1 cellular context compared by ENCODE assay signal in the genomic region with DNA sequence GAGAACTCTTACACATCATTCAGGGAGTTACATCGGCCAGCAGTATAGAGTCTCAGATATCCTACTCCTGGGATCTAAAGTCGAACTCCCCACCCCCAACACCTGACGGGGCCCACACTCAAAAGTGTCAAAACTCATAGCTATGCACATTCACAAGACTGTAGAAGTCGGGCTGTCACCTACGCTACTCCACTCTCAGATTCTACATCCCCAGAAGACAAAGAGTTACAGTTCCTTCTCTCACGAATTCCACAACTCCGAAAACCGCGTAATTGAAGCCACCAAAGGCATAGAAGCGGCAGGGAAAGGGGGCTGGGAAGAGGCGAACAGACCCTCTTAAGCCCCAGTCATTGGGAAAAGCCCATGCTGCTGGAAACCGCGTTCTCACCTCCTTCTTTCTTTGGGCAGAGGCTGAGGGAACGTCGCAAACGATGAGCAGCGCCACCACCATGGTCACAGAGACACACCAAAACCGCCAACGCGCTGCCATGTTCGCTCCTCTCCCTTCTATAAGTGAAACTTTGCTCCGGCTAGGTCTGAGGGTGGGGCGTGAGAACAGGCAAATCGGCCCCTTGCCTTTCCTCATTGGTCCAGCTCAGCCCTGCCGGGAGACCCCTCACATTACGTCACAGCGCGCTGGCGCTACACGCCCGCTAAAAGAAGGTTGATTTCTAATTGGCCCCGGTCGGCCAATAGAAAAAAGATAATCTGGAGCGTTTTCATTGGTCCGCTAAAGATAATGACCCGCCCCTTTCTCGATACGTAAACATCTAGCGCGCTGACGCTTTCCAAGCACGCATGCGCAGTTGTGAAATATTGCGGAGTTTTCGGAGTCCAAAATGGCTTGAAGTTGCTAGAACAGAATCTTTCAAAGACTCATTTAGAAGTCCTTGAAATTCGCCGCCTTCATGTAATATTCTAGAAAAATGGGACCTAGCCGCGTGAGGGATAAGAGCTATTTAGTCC.
A peak's percentile ranks its signal among the peaks of the same experiment; 100 is the strongest.
TF ChIP-seq lines count a peak whose summit lies in the region.

A gene (minus strand): TSS at position 515 of the 966 bp plus-strand sequence. CDS start 25 bp downstream, at position 490.

TF ChIP-seq in HepG2, 621 proteins besides CTCF, POLR2A, EP300 and RAD21 (continued from another document and continues in another):
- TF ChIP-seq, protein P1, sequence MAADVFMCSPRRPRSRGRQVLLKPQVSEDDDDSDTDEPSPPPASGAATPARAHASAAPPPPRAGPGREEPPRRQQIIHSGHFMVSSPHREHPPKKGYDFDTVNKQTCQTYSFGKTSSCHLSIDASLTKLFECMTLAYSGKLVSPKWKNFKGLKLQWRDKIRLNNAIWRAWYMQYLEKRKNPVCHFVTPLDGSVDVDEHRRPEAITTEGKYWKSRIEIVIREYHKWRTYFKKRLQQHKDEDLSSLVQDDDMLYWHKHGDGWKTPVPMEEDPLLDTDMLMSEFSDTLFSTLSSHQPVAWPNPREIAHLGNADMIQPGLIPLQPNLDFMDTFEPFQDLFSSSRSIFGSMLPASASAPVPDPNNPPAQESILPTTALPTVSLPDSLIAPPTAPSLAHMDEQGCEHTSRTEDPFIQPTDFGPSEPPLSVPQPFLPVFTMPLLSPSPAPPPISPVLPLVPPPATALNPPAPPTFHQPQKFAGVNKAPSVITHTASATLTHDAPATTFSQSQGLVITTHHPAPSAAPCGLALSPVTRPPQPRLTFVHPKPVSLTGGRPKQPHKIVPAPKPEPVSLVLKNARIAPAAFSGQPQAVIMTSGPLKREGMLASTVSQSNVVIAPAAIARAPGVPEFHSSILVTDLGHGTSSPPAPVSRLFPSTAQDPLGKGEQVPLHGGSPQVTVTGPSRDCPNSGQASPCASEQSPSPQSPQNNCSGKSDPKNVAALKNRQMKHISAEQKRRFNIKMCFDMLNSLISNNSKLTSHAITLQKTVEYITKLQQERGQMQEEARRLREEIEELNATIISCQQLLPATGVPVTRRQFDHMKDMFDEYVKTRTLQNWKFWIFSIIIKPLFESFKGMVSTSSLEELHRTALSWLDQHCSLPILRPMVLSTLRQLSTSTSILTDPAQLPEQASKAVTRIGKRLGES (CRISPR knock-in tag; IDR thresholded peaks at IDR 0.05; ENCODE audit: borderline replicate concordance) = no peak
- TF ChIP-seq PAF1 (CRISPR knock-in tag; IDR thresholded peaks at IDR 0.05) (no peak), REPIN1 (CRISPR knock-in tag; IDR thresholded peaks at IDR 0.05; ENCODE audit: borderline replicate concordance, low read depth) (no peak), HIVEP1 (CRISPR knock-in tag; IDR thresholded peaks at IDR 0.05) (no peak), ZNF615 (CRISPR knock-in tag; IDR thresholded peaks at IDR 0.05; ENCODE audit: borderline replicate concordance) (no peak), CEBPG (CRISPR knock-in tag; IDR thresholded peaks at IDR 0.05) (0 out of 2 replicates have a peak, but pooled peaks have one; percentile 23), ZNF678 (CRISPR knock-in tag; IDR thresholded peaks at IDR 0.05) (no peak), NFKB2 (CRISPR knock-in tag; IDR thresholded peaks at IDR 0.05; ENCODE audit: borderline replicate concordance) (peak; percentile 42; the same call in 1 of the 2 replicates), SOX5 (CRISPR knock-in tag; IDR thresholded peaks at IDR 0.05; ENCODE audit: borderline replicate concordance) (no peak), NRL (CRISPR knock-in tag; IDR thresholded peaks at IDR 0.05; ENCODE audit: borderline replicate concordance) (no peak), NONO (IDR thresholded peaks at IDR 0.05) (no peak), NONO (CRISPR knock-in tag; conservative IDR thresholded peaks at IDR 0.05) (0 out of 2 replicates have a peak, but pooled peaks have one; percentile 23), TEAD2 (CRISPR knock-in tag; IDR thresholded peaks at IDR 0.05) (no peak), AHR (CRISPR knock-in tag; IDR thresholded peaks at IDR 0.05) (no peak), SRF (IDR thresholded peaks at IDR 0.05; ENCODE audit: low read depth, low read length) (no peak), NFIB (CRISPR knock-in tag; IDR thresholded peaks at IDR 0.05; ENCODE audit: borderline replicate concordance) (no peak), ZNF20 (CRISPR knock-in tag; IDR thresholded peaks at IDR 0.05) (no peak), ZFX (CRISPR knock-in tag; IDR thresholded peaks at IDR 0.05; ENCODE audit: low read depth) (no peak), DR1 (CRISPR knock-in tag; IDR thresholded peaks at IDR 0.05) (no peak), HOXD1 (CRISPR knock-in tag; IDR thresholded peaks at IDR 0.05) (no peak), ZKSCAN1 (IDR thresholded peaks at IDR 0.05; ENCODE audit: low read length) (no peak), GATA4 (IDR thresholded peaks at IDR 0.05; ENCODE audit: borderline replicate concordance, low read depth) (no peak), ZNF501 (CRISPR knock-in tag; IDR thresholded peaks at IDR 0.05) (no peak), HES4 (CRISPR knock-in tag; IDR thresholded peaks at IDR 0.05; ENCODE audit: borderline replicate concordance) (no peak), POGZ (CRISPR knock-in tag; IDR thresholded peaks at IDR 0.05) (peak; percentile 65; the same call in 1 of the 2 replicates), GTF3A (CRISPR knock-in tag; conservative IDR thresholded peaks at IDR 0.05) (no peak), KMT2A (CRISPR knock-in tag; IDR thresholded peaks at IDR 0.05) (no peak), SIN3A (IDR thresholded peaks at IDR 0.05; ENCODE audit: borderline replicate concordance, low read depth, low read length) (no peak), ZNF749 (CRISPR knock-in tag; IDR thresholded peaks at IDR 0.05; ENCODE audit: borderline replicate concordance) (no peak), ZNF614 (CRISPR knock-in tag; IDR thresholded peaks at IDR 0.05; ENCODE audit: borderline replicate concordance) (0 out of 2 replicates have a peak, but pooled peaks have one; percentile 10), ZKSCAN8 (CRISPR knock-in tag; IDR thresholded peaks at IDR 0.05; ENCODE audit: borderline replicate concordance) (no peak), MBD4 (IDR thresholded peaks at IDR 0.05; ENCODE audit: borderline replicate concordance, low read length) (no peak), IKZF4 (CRISPR knock-in tag; IDR thresholded peaks at IDR 0.05; ENCODE audit: borderline replicate concordance, low read depth, not compliant biosample characterization) (no peak), HOXA9 (CRISPR knock-in tag; IDR thresholded peaks at IDR 0.05; ENCODE audit: borderline replicate concordance) (no peak), ZNF451 (CRISPR knock-in tag; IDR thresholded peaks at IDR 0.05) (no peak)
- TF ChIP-seq, protein P2, sequence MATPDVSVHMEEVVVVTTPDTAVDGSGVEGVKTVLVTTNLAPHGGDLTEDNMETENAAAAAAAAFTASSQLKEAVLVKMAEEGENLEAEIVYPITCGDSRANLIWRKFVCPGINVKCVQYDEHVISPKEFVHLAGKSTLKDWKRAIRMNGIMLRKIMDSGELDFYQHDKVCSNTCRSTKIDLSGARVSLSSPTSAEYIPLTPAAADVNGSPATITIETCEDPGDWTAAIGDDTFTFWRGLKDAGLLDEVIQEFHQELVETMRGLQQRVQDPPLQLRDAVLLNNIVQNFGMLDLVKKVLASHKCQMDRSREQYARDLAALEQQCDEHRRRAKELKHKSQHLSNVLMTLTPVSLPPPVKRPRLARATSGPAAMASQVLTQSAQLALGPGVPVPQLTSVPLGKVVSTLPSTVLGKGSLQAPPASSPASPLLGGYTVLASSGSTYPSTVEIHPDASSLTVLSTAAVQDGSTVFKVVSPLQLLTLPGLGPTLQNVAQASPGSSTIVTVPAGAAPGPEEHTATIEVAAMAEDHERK (CRISPR knock-in tag; IDR thresholded peaks at IDR 0.05; ENCODE audit: low read depth) = 0 out of 2 replicates have a peak, but pooled peaks have one; percentile 44
- TF ChIP-seq, protein P3, sequence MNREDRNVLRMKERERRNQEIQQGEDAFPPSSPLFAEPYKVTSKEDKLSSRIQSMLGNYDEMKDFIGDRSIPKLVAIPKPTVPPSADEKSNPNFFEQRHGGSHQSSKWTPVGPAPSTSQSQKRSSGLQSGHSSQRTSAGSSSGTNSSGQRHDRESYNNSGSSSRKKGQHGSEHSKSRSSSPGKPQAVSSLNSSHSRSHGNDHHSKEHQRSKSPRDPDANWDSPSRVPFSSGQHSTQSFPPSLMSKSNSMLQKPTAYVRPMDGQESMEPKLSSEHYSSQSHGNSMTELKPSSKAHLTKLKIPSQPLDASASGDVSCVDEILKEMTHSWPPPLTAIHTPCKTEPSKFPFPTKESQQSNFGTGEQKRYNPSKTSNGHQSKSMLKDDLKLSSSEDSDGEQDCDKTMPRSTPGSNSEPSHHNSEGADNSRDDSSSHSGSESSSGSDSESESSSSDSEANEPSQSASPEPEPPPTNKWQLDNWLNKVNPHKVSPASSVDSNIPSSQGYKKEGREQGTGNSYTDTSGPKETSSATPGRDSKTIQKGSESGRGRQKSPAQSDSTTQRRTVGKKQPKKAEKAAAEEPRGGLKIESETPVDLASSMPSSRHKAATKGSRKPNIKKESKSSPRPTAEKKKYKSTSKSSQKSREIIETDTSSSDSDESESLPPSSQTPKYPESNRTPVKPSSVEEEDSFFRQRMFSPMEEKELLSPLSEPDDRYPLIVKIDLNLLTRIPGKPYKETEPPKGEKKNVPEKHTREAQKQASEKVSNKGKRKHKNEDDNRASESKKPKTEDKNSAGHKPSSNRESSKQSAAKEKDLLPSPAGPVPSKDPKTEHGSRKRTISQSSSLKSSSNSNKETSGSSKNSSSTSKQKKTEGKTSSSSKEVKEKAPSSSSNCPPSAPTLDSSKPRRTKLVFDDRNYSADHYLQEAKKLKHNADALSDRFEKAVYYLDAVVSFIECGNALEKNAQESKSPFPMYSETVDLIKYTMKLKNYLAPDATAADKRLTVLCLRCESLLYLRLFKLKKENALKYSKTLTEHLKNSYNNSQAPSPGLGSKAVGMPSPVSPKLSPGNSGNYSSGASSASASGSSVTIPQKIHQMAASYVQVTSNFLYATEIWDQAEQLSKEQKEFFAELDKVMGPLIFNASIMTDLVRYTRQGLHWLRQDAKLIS (CRISPR knock-in tag; IDR thresholded peaks at IDR 0.05) = no peak
- TF ChIP-seq, protein P4, sequence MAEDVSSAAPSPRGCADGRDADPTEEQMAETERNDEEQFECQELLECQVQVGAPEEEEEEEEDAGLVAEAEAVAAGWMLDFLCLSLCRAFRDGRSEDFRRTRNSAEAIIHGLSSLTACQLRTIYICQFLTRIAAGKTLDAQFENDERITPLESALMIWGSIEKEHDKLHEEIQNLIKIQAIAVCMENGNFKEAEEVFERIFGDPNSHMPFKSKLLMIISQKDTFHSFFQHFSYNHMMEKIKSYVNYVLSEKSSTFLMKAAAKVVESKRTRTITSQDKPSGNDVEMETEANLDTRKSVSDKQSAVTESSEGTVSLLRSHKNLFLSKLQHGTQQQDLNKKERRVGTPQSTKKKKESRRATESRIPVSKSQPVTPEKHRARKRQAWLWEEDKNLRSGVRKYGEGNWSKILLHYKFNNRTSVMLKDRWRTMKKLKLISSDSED (CRISPR knock-in tag; IDR thresholded peaks at IDR 0.05) = no peak
- TF ChIP-seq, protein P5, sequence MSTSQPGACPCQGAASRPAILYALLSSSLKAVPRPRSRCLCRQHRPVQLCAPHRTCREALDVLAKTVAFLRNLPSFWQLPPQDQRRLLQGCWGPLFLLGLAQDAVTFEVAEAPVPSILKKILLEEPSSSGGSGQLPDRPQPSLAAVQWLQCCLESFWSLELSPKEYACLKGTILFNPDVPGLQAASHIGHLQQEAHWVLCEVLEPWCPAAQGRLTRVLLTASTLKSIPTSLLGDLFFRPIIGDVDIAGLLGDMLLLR (CRISPR knock-in tag; IDR thresholded peaks at IDR 0.05) = no peak
- TF ChIP-seq, protein P6, sequence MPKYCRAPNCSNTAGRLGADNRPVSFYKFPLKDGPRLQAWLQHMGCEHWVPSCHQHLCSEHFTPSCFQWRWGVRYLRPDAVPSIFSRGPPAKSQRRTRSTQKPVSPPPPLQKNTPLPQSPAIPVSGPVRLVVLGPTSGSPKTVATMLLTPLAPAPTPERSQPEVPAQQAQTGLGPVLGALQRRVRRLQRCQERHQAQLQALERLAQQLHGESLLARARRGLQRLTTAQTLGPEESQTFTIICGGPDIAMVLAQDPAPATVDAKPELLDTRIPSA (CRISPR knock-in tag; IDR thresholded peaks at IDR 0.05; ENCODE audit: borderline replicate concordance) = no peak
- TF ChIP-seq, protein P7, sequence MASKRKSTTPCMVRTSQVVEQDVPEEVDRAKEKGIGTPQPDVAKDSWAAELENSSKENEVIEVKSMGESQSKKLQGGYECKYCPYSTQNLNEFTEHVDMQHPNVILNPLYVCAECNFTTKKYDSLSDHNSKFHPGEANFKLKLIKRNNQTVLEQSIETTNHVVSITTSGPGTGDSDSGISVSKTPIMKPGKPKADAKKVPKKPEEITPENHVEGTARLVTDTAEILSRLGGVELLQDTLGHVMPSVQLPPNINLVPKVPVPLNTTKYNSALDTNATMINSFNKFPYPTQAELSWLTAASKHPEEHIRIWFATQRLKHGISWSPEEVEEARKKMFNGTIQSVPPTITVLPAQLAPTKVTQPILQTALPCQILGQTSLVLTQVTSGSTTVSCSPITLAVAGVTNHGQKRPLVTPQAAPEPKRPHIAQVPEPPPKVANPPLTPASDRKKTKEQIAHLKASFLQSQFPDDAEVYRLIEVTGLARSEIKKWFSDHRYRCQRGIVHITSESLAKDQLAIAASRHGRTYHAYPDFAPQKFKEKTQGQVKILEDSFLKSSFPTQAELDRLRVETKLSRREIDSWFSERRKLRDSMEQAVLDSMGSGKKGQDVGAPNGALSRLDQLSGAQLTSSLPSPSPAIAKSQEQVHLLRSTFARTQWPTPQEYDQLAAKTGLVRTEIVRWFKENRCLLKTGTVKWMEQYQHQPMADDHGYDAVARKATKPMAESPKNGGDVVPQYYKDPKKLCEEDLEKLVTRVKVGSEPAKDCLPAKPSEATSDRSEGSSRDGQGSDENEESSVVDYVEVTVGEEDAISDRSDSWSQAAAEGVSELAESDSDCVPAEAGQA (IDR thresholded peaks at IDR 0.05; ENCODE audit: low read depth) = no peak
- TF ChIP-seq, protein P7 (CRISPR knock-in tag; IDR thresholded peaks at IDR 0.05; ENCODE audit: borderline replicate concordance) = no peak
- TF ChIP-seq, protein P8, sequence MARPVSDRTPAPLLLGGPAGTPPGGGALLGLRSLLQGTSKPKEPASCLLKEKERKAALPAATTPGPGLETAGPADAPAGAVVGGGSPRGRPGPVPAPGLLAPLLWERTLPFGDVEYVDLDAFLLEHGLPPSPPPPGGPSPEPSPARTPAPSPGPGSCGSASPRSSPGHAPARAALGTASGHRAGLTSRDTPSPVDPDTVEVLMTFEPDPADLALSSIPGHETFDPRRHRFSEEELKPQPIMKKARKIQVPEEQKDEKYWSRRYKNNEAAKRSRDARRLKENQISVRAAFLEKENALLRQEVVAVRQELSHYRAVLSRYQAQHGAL (CRISPR knock-in tag; IDR thresholded peaks at IDR 0.05; ENCODE audit: not compliant biosample characterization) = no peak
